29 cellular contexts compared by ENCODE assay signal in genomic region chr2:166257859-166258258, GRCh38.
"Had no signal": no experiment of that assay in that cellular context is flagged by ENCODE, and none has a peak within 500 bp of the region (broad histone marks: within the 10 kb centered on the region; RNA-seq: fewer than 3 reads in every experiment).

No MANE protein-coding gene starts in this region.

- H3K4me1 Mint-ChIP-seq: stimulated activated effector memory CD8-positive, alpha-beta T cell treated with anti-CD3 and anti-CD28 coated beads, Interleukin-12 subunit alpha, Interleukin-12 subunit beta, amount 100 ng/mL, for 72 hours; stimulated activated memory B cell treated with anti-CD40 and anti-IgM and Interleukin-4, amounts not matched to agents 10 μg/mL and 1 μg/mL and 100 μg/mL, for 72 hours; stimulated activated naive B cell treated with anti-CD40 and anti-IgM and Interleukin-4, amounts not matched to agents 10 μg/mL and 1 μg/mL and 100 μg/mL, for 72 hours; stimulated activated naive CD8-positive, alpha-beta T cell treated with anti-CD3 and anti-CD28 coated beads, Interleukin-15, amount 100 ng/mL, for 72 hours had no signal

- ATAC-seq: stimulated activated effector memory CD8-positive, alpha-beta T cell treated with anti-CD3 and anti-CD28 coated beads, Interleukin-12 subunit alpha, Interleukin-12 subunit beta, amount 100 ng/mL, for 72 hours; stimulated activated memory B cell treated with anti-CD40 and anti-IgM and Interleukin-4, amounts not matched to agents 10 μg/mL and 1 μg/mL and 100 μg/mL, for 72 hours; stimulated activated naive B cell treated with anti-CD40 and anti-IgM and Interleukin-4, amounts not matched to agents 10 μg/mL and 1 μg/mL and 100 μg/mL, for 72 hours; stimulated activated naive CD8-positive, alpha-beta T cell treated with anti-CD3 and anti-CD28 coated beads, Interleukin-15, amount 100 ng/mL, for 72 hours; stimulated activated naive CD8-positive, alpha-beta T cell treated with anti-CD3 and anti-CD28 coated beads, Interleukin-15, Interleukin-2, amounts not matched to agents 100 U/mL and 50 U/mL, for 24 hours; upper lobe of right lung had no signal

- H3K27me3 ChIP-seq: stomach, suprapubic skin, testis, thyroid gland, tibial artery, tibial nerve, transverse colon, upper lobe of left lung, upper lobe of right lung, uterus, vagina had no signal

- H3K27ac ChIP-seq: stomach, suprapubic skin, testis, thoracic aorta, thyroid gland, tibial artery, tibial nerve, transverse colon, upper lobe of left lung, upper lobe of right lung, uterus, vagina had no signal

- H3K4me3 ChIP-seq: stomach, suprapubic skin, testis, thoracic aorta, thyroid gland, tibial artery, tibial nerve, transverse colon, upper lobe of left lung, upper lobe of right lung, uterus, vagina had no signal

- H3K4me3 Mint-ChIP-seq: stimulated activated effector memory CD8-positive, alpha-beta T cell treated with anti-CD3 and anti-CD28 coated beads, Interleukin-12 subunit alpha, Interleukin-12 subunit beta, amount 100 ng/mL, for 72 hours; stimulated activated memory B cell treated with anti-CD40 and anti-IgM and Interleukin-4, amounts not matched to agents 10 μg/mL and 1 μg/mL and 100 μg/mL, for 72 hours; stimulated activated naive B cell treated with anti-CD40 and anti-IgM and Interleukin-4, amounts not matched to agents 10 μg/mL and 1 μg/mL and 100 μg/mL, for 72 hours; stimulated activated naive CD8-positive, alpha-beta T cell treated with anti-CD3 and anti-CD28 coated beads, Interleukin-15, amount 100 ng/mL, for 72 hours; stimulated activated naive CD8-positive, alpha-beta T cell treated with anti-CD3 and anti-CD28 coated beads, Interleukin-15, Interleukin-2, amounts not matched to agents 100 ng/mL and 50 ng/mL, for 24 hours; type B pancreatic cell had no signal

- H3K27me3 Mint-ChIP-seq: stimulated activated memory B cell treated with anti-CD40 and anti-IgM and Interleukin-4, amounts not matched to agents 10 μg/mL and 1 μg/mL and 100 μg/mL, for 72 hours; stimulated activated naive B cell treated with anti-CD40 and anti-IgM and Interleukin-4, amounts not matched to agents 10 μg/mL and 1 μg/mL and 100 μg/mL, for 72 hours; stimulated activated naive CD8-positive, alpha-beta T cell treated with anti-CD3 and anti-CD28 coated beads, Interleukin-15, amount 100 ng/mL, for 72 hours; stimulated activated naive CD8-positive, alpha-beta T cell treated with anti-CD3 and anti-CD28 coated beads, Interleukin-15, Interleukin-2, amounts not matched to agents 100 ng/mL and 50 ng/mL, for 24 hours; type B pancreatic cell had no signal

- H3K9me3 ChIP-seq: stomach, suprapubic skin, testis, thoracic aorta, thyroid gland, tibial artery, tibial nerve, transverse colon, upper lobe of left lung, upper lobe of right lung, uterus, vagina had no signal

- H3K4me1 ChIP-seq: stomach, suprapubic skin, testis, thyroid gland, tibial artery, tibial nerve, transverse colon, upper lobe of left lung, upper lobe of right lung, uterus, vagina had no signal

- DNase-seq: stimulated activated CD4-positive, alpha-beta T cell treated with anti-CD3 and anti-CD28 coated beads, Interleukin-2, amount 100 ng/mL, for 48 hours; stimulated activated CD4-positive, alpha-beta T cell treated with anti-CD3 and anti-CD28 coated beads, Interleukin-4, amount 100 ng/mL, for 1 hour; stimulated activated CD4-positive, alpha-beta T cell treated with anti-CD3 and anti-CD28 coated beads, Interleukin-4, amount 100 ng/mL, for 24 hours; stimulated activated CD4-positive, alpha-beta T cell treated with anti-CD3 and anti-CD28 coated beads, Interleukin-4, amount 100 ng/mL, for 4 hours; stimulated activated CD8-positive, alpha-beta memory T cell treated with anti-CD3 and anti-CD28 coated beads, Interleukin-4, amount 100 ng/mL, for 48 hours; stimulated activated naive B cell treated with anti-CD40 and anti-IgM and Interleukin-4, amounts not matched to agents 10 μg/mL and 1 μg/mL and 100 μg/mL, for 72 hours; stimulated activated naive CD4-positive, alpha-beta T cell; stimulated activated naive CD4-positive, alpha-beta T cell treated with Interleukin-2 at 50 U/mL for 16 hours; stimulated activated naive CD8-positive, alpha-beta T cell treated with anti-CD3 and anti-CD28 coated beads, Interleukin-15, amount 100 ng/mL, for 72 hours; stimulated activated naive CD8-positive, alpha-beta T cell treated with anti-CD3 and anti-CD28 coated beads, Interleukin-15, Interleukin-2, amounts not matched to agents 100 U/mL and 50 U/mL, for 24 hours; stomach; substantia nigra; testis; thyroid gland; tibial artery; transverse colon; trophoblast cell; upper lobe of left lung; upper lobe of right lung; uterus had no signal

- H3K9me3 Mint-ChIP-seq: stimulated activated memory B cell treated with anti-CD40 and anti-IgM and Interleukin-4, amounts not matched to agents 10 μg/mL and 1 μg/mL and 100 μg/mL, for 72 hours; stimulated activated naive B cell treated with anti-CD40 and anti-IgM and Interleukin-4, amounts not matched to agents 10 μg/mL and 1 μg/mL and 100 μg/mL, for 72 hours; stimulated activated naive CD8-positive, alpha-beta T cell treated with anti-CD3 and anti-CD28 coated beads, Interleukin-15, amount 100 ng/mL, for 72 hours; stimulated activated naive CD8-positive, alpha-beta T cell treated with anti-CD3 and anti-CD28 coated beads, Interleukin-15, Interleukin-2, amounts not matched to agents 100 ng/mL and 50 ng/mL, for 24 hours; type B pancreatic cell had no signal

- FAIRE-seq: urothelium cell line had no signal

- H3K36me3 ChIP-seq: stomach, suprapubic skin, thoracic aorta, thyroid gland, tibial artery, tibial nerve, transverse colon, upper lobe of left lung, upper lobe of right lung, vagina had no signal

- H3K36me3 Mint-ChIP-seq: stimulated activated effector memory CD8-positive, alpha-beta T cell treated with anti-CD3 and anti-CD28 coated beads, Interleukin-12 subunit alpha, Interleukin-12 subunit beta, amount 100 ng/mL, for 72 hours; stimulated activated memory B cell treated with anti-CD40 and anti-IgM and Interleukin-4, amounts not matched to agents 10 μg/mL and 1 μg/mL and 100 μg/mL, for 72 hours; stimulated activated naive B cell treated with anti-CD40 and anti-IgM and Interleukin-4, amounts not matched to agents 10 μg/mL and 1 μg/mL and 100 μg/mL, for 72 hours; type B pancreatic cell had no signal

- H3K27ac Mint-ChIP-seq: stimulated activated effector memory CD8-positive, alpha-beta T cell treated with anti-CD3 and anti-CD28 coated beads, Interleukin-12 subunit alpha, Interleukin-12 subunit beta, amount 100 ng/mL, for 72 hours; stimulated activated memory B cell treated with anti-CD40 and anti-IgM and Interleukin-4, amounts not matched to agents 10 μg/mL and 1 μg/mL and 100 μg/mL, for 72 hours; stimulated activated naive B cell treated with anti-CD40 and anti-IgM and Interleukin-4, amounts not matched to agents 10 μg/mL and 1 μg/mL and 100 μg/mL, for 72 hours; stimulated activated naive CD8-positive, alpha-beta T cell treated with anti-CD3 and anti-CD28 coated beads, Interleukin-15, amount 100 ng/mL, for 72 hours; stimulated activated naive CD8-positive, alpha-beta T cell treated with anti-CD3 and anti-CD28 coated beads, Interleukin-15, Interleukin-2, amounts not matched to agents 100 ng/mL and 50 ng/mL, for 24 hours; type B pancreatic cell had no signal
